Comparison of ENCODE assay signal across 1 cellular context in genomic region chr1:177645491-177645890, GRCh38.
TF ChIP-seq lines count a peak whose summit lies in the region.

No MANE protein-coding gene starts in this region.

TF ChIP-seq in GM23338, 12 proteins besides CTCF, POLR2A, EP300 and RAD21 (continued from another document):
- TF ChIP-seq ETS1 (IDR thresholded peaks at IDR 0.05) (no peak), EZH2phosphoT487 (IDR thresholded peaks at IDR 0.05; ENCODE audit: unreplicated experiment) (no peak), ZNF331 (CRISPR knock-in tag; IDR thresholded peaks at IDR 0.05; ENCODE audit: low read depth) (no peak), JUNB (IDR thresholded peaks at IDR 0.05; ENCODE audit: unreplicated experiment) (no peak), EZH2 (IDR thresholded peaks at IDR 0.05; ENCODE audit: low read depth, unreplicated experiment) (no peak), CREB1 (CRISPR knock-in tag; IDR thresholded peaks at IDR 0.05; ENCODE audit: low read depth) (no peak), NANOG (IDR thresholded peaks at IDR 0.05; ENCODE audit: borderline replicate concordance) (no peak), REST (IDR thresholded peaks at IDR 0.05; ENCODE audit: unreplicated experiment) (no peak), POLR2AphosphoS5 (IDR thresholded peaks at IDR 0.05; ENCODE audit: low read depth) (no peak), ZNF462 (CRISPR knock-in tag; IDR thresholded peaks at IDR 0.05) (no peak)
